Comparison of ENCODE assay signal across 30 cellular contexts in the genomic region with DNA sequence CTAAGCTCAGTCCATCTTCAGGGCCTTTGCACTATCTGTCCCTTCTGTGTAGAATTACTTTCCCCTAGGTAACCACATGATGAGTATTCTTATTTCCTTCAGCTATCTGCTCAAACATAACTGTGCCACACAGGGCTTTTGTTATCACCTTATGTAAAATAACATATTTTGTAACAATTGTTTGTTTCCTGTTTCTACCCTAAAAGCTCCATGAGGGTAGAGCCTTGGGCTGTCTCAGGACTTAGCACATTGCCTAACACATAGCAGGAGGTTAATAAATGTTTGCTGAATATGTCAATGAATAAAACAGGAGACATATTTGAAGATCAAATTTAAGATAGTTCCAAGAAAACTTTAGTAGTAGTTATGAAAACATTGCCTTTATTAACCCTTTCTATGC. TPM values are rescaled to one million over a fixed set of nuclear protein-coding genes. Genes with fewer than 3 reads are reported as not detected.
"Had no signal": no experiment of that assay in that cellular context is flagged by ENCODE, and none has a peak within 500 bp of the region (broad histone marks: within the 10 kb centered on the region; RNA-seq: fewer than 3 reads in every experiment).

No MANE protein-coding gene starts in this region.

- H3K9me3 Mint-ChIP-seq: mesothelial cell of epicardium; nephron progenitor cell; neural progenitor cell; stimulated activated naive CD8-positive, alpha-beta T cell treated with anti-CD3 and anti-CD28 coated beads, Interleukin-15, amount 100 ng/mL, for 72 hours had no signal

- ATAC-seq: left colon; left lung; natural killer cell; right lobe of liver; stimulated activated memory B cell treated with anti-CD40 and anti-IgM and Interleukin-4, amounts not matched to agents 10 μg/mL and 1 μg/mL and 100 μg/mL, for 72 hours; stimulated activated naive CD8-positive, alpha-beta T cell treated with anti-CD3 and anti-CD28 coated beads, Interleukin-15, amount 100 ng/mL, for 72 hours had no signal

- DNase-seq: hypothalamus; immature natural killer cell; kidney; left colon; left lung; mesendoderm; naive B cell; natural killer cell; nephron progenitor cell; occipital lobe; ovary; right lobe of liver; stimulated activated CD4-positive, alpha-beta T cell treated with anti-CD3 and anti-CD28 coated beads, Interleukin-1b, Interleukin-23, amount 100 ng/mL, for 48 hours; stimulated activated CD4-positive, alpha-beta T cell treated with anti-CD3 and anti-CD28 coated beads, Interleukin-2, amount 100 ng/mL, for 48 hours; stimulated activated CD4-positive, alpha-beta T cell treated with anti-CD3 and anti-CD28 coated beads, Interleukin-4, amount 100 ng/mL, for 4 hours; stimulated activated CD8-positive, alpha-beta memory T cell treated with anti-CD3 and anti-CD28 coated beads, Interleukin-4, amount 100 ng/mL, for 48 hours; stimulated activated naive CD4-positive, alpha-beta T cell treated with Interleukin-2 at 50 U/mL for 16 hours; stimulated activated naive CD8-positive, alpha-beta T cell treated with anti-CD3 and anti-CD28 coated beads, Interleukin-15, amount 100 ng/mL, for 72 hours; testis; thyroid gland; transverse colon; uterus had no signal

- H3K4me1 ChIP-seq: left lung, neural progenitor cell, right atrium auricular region, right lobe of liver, thyroid gland, uterus had no signal

- H3K36me3 ChIP-seq: left lung, neural progenitor cell, neutrophil, ovary, right atrium auricular region, right lobe of liver, thyroid gland, transverse colon, uterus had no signal

- H3K27ac Mint-ChIP-seq: immature natural killer cell; mesothelial cell of epicardium; naive B cell; natural killer cell; nephron progenitor cell; neural progenitor cell; progenitor cell of endocrine pancreas; stimulated activated memory B cell treated with anti-CD40 and anti-IgM and Interleukin-4, amounts not matched to agents 10 μg/mL and 1 μg/mL and 100 μg/mL, for 72 hours; stimulated activated naive CD8-positive, alpha-beta T cell treated with anti-CD3 and anti-CD28 coated beads, Interleukin-15, amount 100 ng/mL, for 72 hours had no signal

- H3K27me3 Mint-ChIP-seq: naive B cell; progenitor cell of endocrine pancreas; stimulated activated memory B cell treated with anti-CD40 and anti-IgM and Interleukin-4, amounts not matched to agents 10 μg/mL and 1 μg/mL and 100 μg/mL, for 72 hours; stimulated activated naive CD8-positive, alpha-beta T cell treated with anti-CD3 and anti-CD28 coated beads, Interleukin-15, amount 100 ng/mL, for 72 hours had no signal

- H3K4me3 ChIP-seq: left lung, lung, neural progenitor cell, ovary, right atrium auricular region, right lobe of liver, smooth muscle cell, testis, thyroid gland, transverse colon, uterus had no signal

- H3K27me3 ChIP-seq: left lung, neural progenitor cell, ovary, right atrium auricular region, right lobe of liver, testis, thyroid gland, transverse colon, uterus had no signal

- H3K4me1 Mint-ChIP-seq: immature natural killer cell; naive B cell; natural killer cell; nephron progenitor cell; stimulated activated memory B cell treated with anti-CD40 and anti-IgM and Interleukin-4, amounts not matched to agents 10 μg/mL and 1 μg/mL and 100 μg/mL, for 72 hours; stimulated activated naive CD8-positive, alpha-beta T cell treated with anti-CD3 and anti-CD28 coated beads, Interleukin-15, amount 100 ng/mL, for 72 hours had no signal

- H3K9me3 ChIP-seq: left lung, neutrophil, ovary, right atrium auricular region, right lobe of liver, testis, thyroid gland, transverse colon, uterus had no signal

- H3K4me3 Mint-ChIP-seq: immature natural killer cell; mesothelial cell of epicardium; naive B cell; natural killer cell; nephron progenitor cell; neural progenitor cell; stimulated activated memory B cell treated with anti-CD40 and anti-IgM and Interleukin-4, amounts not matched to agents 10 μg/mL and 1 μg/mL and 100 μg/mL, for 72 hours; stimulated activated naive CD8-positive, alpha-beta T cell treated with anti-CD3 and anti-CD28 coated beads, Interleukin-15, amount 100 ng/mL, for 72 hours had no signal

- H3K36me3 Mint-ChIP-seq: immature natural killer cell; mesothelial cell of epicardium; naive B cell; natural killer cell; neural progenitor cell; stimulated activated memory B cell treated with anti-CD40 and anti-IgM and Interleukin-4, amounts not matched to agents 10 μg/mL and 1 μg/mL and 100 μg/mL, for 72 hours had no signal

- H3K27ac ChIP-seq: left lung, neural progenitor cell, neutrophil, ovary, right atrium auricular region, right lobe of liver, thyroid gland, transverse colon, uterus had no signal

RNA-seq across cellular contexts. Expression of a gene that starts 14.7 kb away (rescaled TPM):
- total RNA-seq: natural killer cell had no signal
- polyA plus RNA-seq: immature natural killer cell had no signal
